ENCODE assay signal across 16 cellular contexts in the genomic region with DNA sequence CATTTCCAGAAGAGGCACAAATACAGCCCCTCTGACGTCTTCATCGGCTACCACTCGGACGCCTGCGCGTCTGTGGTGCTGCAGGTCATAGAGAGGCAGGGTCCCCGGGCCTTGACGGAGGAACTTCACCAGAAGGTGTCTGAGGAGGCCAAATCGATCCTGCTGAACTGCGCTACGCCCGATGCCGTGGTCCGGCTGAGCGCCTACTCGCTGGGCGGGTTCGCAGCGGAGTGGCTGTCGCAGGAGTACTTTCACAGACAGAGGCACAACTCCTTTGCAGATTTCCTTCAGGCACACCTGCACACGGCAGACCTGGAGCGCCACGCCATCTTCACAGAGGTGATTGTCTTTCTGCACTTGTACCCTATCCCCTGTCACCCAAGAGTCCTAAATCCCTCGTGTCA.
DNase-seq lines count a peak whose midpoint lies in the region; ATAC-seq and TF ChIP-seq lines count a peak whose summit lies in the region.
"Had no signal": no experiment of that assay in that cellular context is flagged by ENCODE, and none has a peak within 500 bp of the region (broad histone marks: within the 10 kb centered on the region; RNA-seq: fewer than 3 reads in every experiment).

No MANE protein-coding gene starts in this region.

- no peak overlapping the region for H3K18ac ChIP-seq in mesenchymal stem cell (ENCODE audit: low read depth in 1 of 2, low read length in 2 of 2)

- no peaks in the 10 kb centered on the region for H3K9me3 ChIP-seq in T-helper 17 cell (ENCODE audit: control insufficient read depth, low read length, poor library complexity, severe bottlenecking)
- H3K9me3 ChIP-seq in mesenchymal stem cell (ENCODE audit: control insufficient read depth, low read length): no peaks in the 10 kb centered on the region
- H3K9me3 ChIP-seq in spleen: no peaks in the 10 kb centered on the region
- H3K9me3 ChIP-seq in CD8-positive, alpha-beta T cell (ENCODE audit: low read length): no peaks in the 10 kb centered on the region
- H3K9me3 ChIP-seq: BLaER1 treated with 17β-estradiol and CSF1 and Interleukin-3, amounts not matched to agents 10 nM and 100 nM had no signal

- POLR2A ChIA-PET in CD8-positive, alpha-beta T cell (lab: Charles Lee): no interaction called here

- no peak overlapping the region for H3K14ac ChIP-seq in mesenchymal stem cell (ENCODE audit: low read length in 2 of 2)

- 98% methylated on average over 24 of the region's 24 CpGs for WGBS in mesenchymal stem cell
- WGBS in spleen, 5 donors: 95 to 98% (median 97%) methylated on average over 24 of the region's 24 CpGs

- H3K4me2 ChIP-seq in mesenchymal stem cell (ENCODE audit: low read length, poor library complexity, severe bottlenecking): no peak overlapping the region
- H3K4me2 ChIP-seq: BLaER1 treated with 17β-estradiol and CSF1 and Interleukin-3, amounts not matched to agents 10 nM and 100 nM had no signal

- H3K4me3 ChIP-seq in mesenchymal stem cell (ENCODE audit: insufficient read depth in 1 of 2, low read depth in 1 of 2, low read length in 2 of 2) (no peak overlapping the region), spleen (no peak overlapping the region)
- no peak overlapping the region for H3K4me3 ChIP-seq in CD8-positive, alpha-beta T cell (ENCODE audit: low read depth, low read length)
- H3K4me3 ChIP-seq: BLaER1 treated with 17β-estradiol and CSF1 and Interleukin-3, amounts not matched to agents 10 nM and 100 nM had no signal

- ATAC-seq in T-helper 17 cell: no peak
- no peak for ATAC-seq in CD8-positive, alpha-beta T cell

- H2AFZ ChIP-seq in mesenchymal stem cell (ENCODE audit: low read depth, low read length): no peak overlapping the region

- peaks cover 18% of the 10 kb centered on the region for H3K36me3 Mint-ChIP-seq in T-helper 17 cell (ENCODE audit: low read depth)
- peaks cover 97% of the 10 kb centered on the region for H3K36me3 Mint-ChIP-seq in CD8-positive, alpha-beta T cell

- no peak overlapping the region for H4K8ac ChIP-seq in mesenchymal stem cell (ENCODE audit: low read length)

- no peaks in the 10 kb centered on the region for H3K27me3 ChIP-seq in mesenchymal stem cell (ENCODE audit: control insufficient read depth in 1 of 2, insufficient read depth in 1 of 2, low read length in 2 of 2)
- H3K27me3 ChIP-seq in spleen (replicated peaks in 1 of 7): no peaks in the 10 kb centered on the region
- H3K27me3 ChIP-seq in CD8-positive, alpha-beta T cell (ENCODE audit: insufficient read depth, low read length): no peaks in the 10 kb centered on the region
- H3K27me3 ChIP-seq: BLaER1 treated with 17β-estradiol and CSF1 and Interleukin-3, amounts not matched to agents 10 nM and 100 nM had no signal

- H3K27ac ChIP-seq in mesenchymal stem cell (ENCODE audit: low read length, poor library complexity, severe bottlenecking) (no peak overlapping the region), spleen (no peak overlapping the region)
- no peak overlapping the region for H3K27ac ChIP-seq in CD8-positive, alpha-beta T cell (ENCODE audit: low read depth, low read length)
- H3K27ac ChIP-seq: BLaER1 treated with 17β-estradiol and CSF1 and Interleukin-3, amounts not matched to agents 10 nM and 100 nM; HL-60 had no signal

- TF ChIP-seq CTCF in spleen (IDR thresholded peaks at IDR 0.05 in 8 of 11, conservative IDR thresholded peaks at IDR 0.05 in 3 of 11): no peak
- TF ChIP-seq CTCF in CD8-positive, alpha-beta T cell (IDR thresholded peaks at IDR 0.05): no peak

- H3K4me1 Mint-ChIP-seq in T-helper 17 cell: peaks cover 8% of the 10 kb centered on the region
- no peaks in the 10 kb centered on the region for H3K4me1 Mint-ChIP-seq in CD8-positive, alpha-beta T cell (ENCODE audit: low read depth)

- H3K4ac ChIP-seq in mesenchymal stem cell (ENCODE audit: low read depth in 1 of 2, low read length in 2 of 2): no peak overlapping the region

- peak overlapping the region; percentile 18 for H4K91ac ChIP-seq in mesenchymal stem cell (ENCODE audit: low read length)

- intact Hi-C loops in spleen (cut with DNase I; ENCODE audit: low total_unique reads): no loop called here
- intact Hi-C loops in CD8-positive, alpha-beta T cell (cut with DNase I, micrococcal nuclease): no loop called here

- no peaks in the 10 kb centered on the region for H3K27me3 Mint-ChIP-seq in T-helper 17 cell
- no peaks in the 10 kb centered on the region for H3K27me3 Mint-ChIP-seq in CD8-positive, alpha-beta T cell (ENCODE audit: low read depth)
- H3K27me3 Mint-ChIP-seq: CD4-positive, CD25-positive, alpha-beta regulatory T cell had no signal

- no peak overlapping the region for H3K23ac ChIP-seq in mesenchymal stem cell (ENCODE audit: low read length in 2 of 2)

- H3K36me3 ChIP-seq in mesenchymal stem cell (ENCODE audit: control insufficient read depth in 1 of 2, insufficient read depth in 2 of 2, low read depth in 1 of 2, low read length in 2 of 2) (peaks cover 85 to 100% of the 10 kb centered on the region in 2 experiments), spleen (peaks cover 27 to 100% (median 100%) of the 10 kb centered on the region in 6 donors)
- H3K36me3 ChIP-seq in CD8-positive, alpha-beta T cell (ENCODE audit: insufficient read depth, low read length): peaks cover 98% of the 10 kb centered on the region

- H2BK12ac ChIP-seq in mesenchymal stem cell (ENCODE audit: low read length in 2 of 2): no peak overlapping the region

- DNase-seq in activated effector memory CD4-positive, alpha-beta T cell treated with anti-CD3 and anti-CD28 coated beads, Interleukin-2, amount 50 U/mL, for 16 hours: peak; percentile 58
- no peak for DNase-seq in activated effector memory CD4-positive, alpha-beta T cell treated with Interleukin-2 at 50 U/mL for 16 hours
- DNase-seq in T-helper 17 cell: no peak
- no peak for DNase-seq in mesenchymal stem cell
- peak; percentile 46 for DNase-seq in spleen
- no peak for DNase-seq in CD8-positive, alpha-beta T cell
- DNase-seq in glomerular visceral epithelial cell (ENCODE audit: extremely low spot score): no peak
- no peak for DNase-seq in NOMO-1 treated with DMSO at 0.1 percent for 48 hours (lab: John Stamatoyannopoulos, UW; ENCODE audit: unreplicated experiment)
- DNase-seq: ACHN; Calu3; CD4-positive, CD25-positive, alpha-beta regulatory T cell; DMS 273 treated with DMSO at 0.1 percent for 48 hours; HCEC 1CT; HFFc6 had no signal

- no peaks in the 10 kb centered on the region for H3K9me3 Mint-ChIP-seq in CD8-positive, alpha-beta T cell
- H3K9me3 Mint-ChIP-seq: CD4-positive, CD25-positive, alpha-beta regulatory T cell; HFFc6 had no signal

- H2BK15ac ChIP-seq in mesenchymal stem cell (ENCODE audit: low read depth, poor library complexity, severe bottlenecking): no peak overlapping the region

- CTCF ChIA-PET in CD8-positive, alpha-beta T cell (lab: Charles Lee): no interaction called here

- no peak for TF ChIP-seq POLR2A in spleen (IDR thresholded peaks at IDR 0.05)

- no peak overlapping the region for H2BK5ac ChIP-seq in mesenchymal stem cell (ENCODE audit: low read depth, low read length, poor library complexity, severe bottlenecking)

- no peaks in the 10 kb centered on the region for H3K4me1 ChIP-seq in mesenchymal stem cell (ENCODE audit: control insufficient read depth, insufficient read depth, low read depth, low read length)
- no peaks in the 10 kb centered on the region for H3K4me1 ChIP-seq in spleen
- H3K4me1 ChIP-seq in CD8-positive, alpha-beta T cell (ENCODE audit: insufficient read depth, low read length): no peaks in the 10 kb centered on the region
- H3K4me1 ChIP-seq: BLaER1 treated with 17β-estradiol and CSF1 and Interleukin-3, amounts not matched to agents 10 nM and 100 nM had no signal

- peak overlapping the region; percentile 49 for H3K27ac Mint-ChIP-seq in T-helper 17 cell
- no peak overlapping the region for H3K27ac Mint-ChIP-seq in CD8-positive, alpha-beta T cell
- H3K27ac Mint-ChIP-seq: HFFc6 had no signal

- no peak overlapping the region for H2AK5ac ChIP-seq in mesenchymal stem cell (ENCODE audit: low read length, severe bottlenecking)

- no peak overlapping the region for H2BK120ac ChIP-seq in mesenchymal stem cell (ENCODE audit: low read depth, low read length)

- H3K4me3 Mint-ChIP-seq in T-helper 17 cell: no peak overlapping the region
- no peak overlapping the region for H3K4me3 Mint-ChIP-seq in CD8-positive, alpha-beta T cell
- H3K4me3 Mint-ChIP-seq: CD4-positive, CD25-positive, alpha-beta regulatory T cell; HFFc6 had no signal

- peaks cover 27% of the 10 kb centered on the region for H3K79me1 ChIP-seq in mesenchymal stem cell (replicated peaks; ENCODE audit: low read length, poor library complexity, severe bottlenecking)

- H3K9ac ChIP-seq in mesenchymal stem cell (ENCODE audit: low read length): no peak overlapping the region
- H3K9ac ChIP-seq: BLaER1 treated with 17β-estradiol and CSF1 and Interleukin-3, amounts not matched to agents 10 nM and 100 nM had no signal

Comparison
In these comparisons a context has a peak if more than half of its experiments do, and no peak if none do; other contexts are left out.
1. DNase-seq: peak in activated effector memory CD4-positive, alpha-beta T cell treated with anti-CD3 and anti-CD28 coated beads, Interleukin-2, amount 50 U/mL, for 16 hours (single experiment) and spleen (single experiment); none in activated effector memory CD4-positive, alpha-beta T cell treated with Interleukin-2 at 50 U/mL for 16 hours (single experiment), T-helper 17 cell (0 of 3), mesenchymal stem cell (single experiment), CD8-positive, alpha-beta T cell (0 of 7), glomerular visceral epithelial cell (single experiment) and NOMO-1 treated with DMSO at 0.1 percent for 48 hours (single experiment).